ENCODE assay signal across 9 cellular contexts in genomic region chr11:14974723-14975587, GRCh38. TPM values are rescaled to one million over a fixed set of nuclear protein-coding genes. Genes with fewer than 3 reads are reported as not detected.
DNase-seq lines count a peak whose midpoint lies in the region; ATAC-seq and TF ChIP-seq lines count a peak whose summit lies in the region.
"Had no signal": no experiment of that assay in that cellular context is flagged by ENCODE, and none has a peak within 500 bp of the region (broad histone marks: within the 10 kb centered on the region; RNA-seq: fewer than 3 reads in every experiment).

No MANE protein-coding gene starts in this region.

- H3K9me3 ChIP-seq in SU-DHL-6 (ENCODE audit: insufficient read depth, low read length) = no peaks in the 10 kb centered on the region
- no peaks in the 10 kb centered on the region for H3K9me3 ChIP-seq in ascending aorta
- H3K9me3 ChIP-seq in iPS-20b (ENCODE audit: insufficient read depth, low read depth, low read length) = no peaks in the 10 kb centered on the region; the same call in 1 of the 2 replicates

- H3K4me2 ChIP-seq in SU-DHL-6 (ENCODE audit: low read depth, low read length, poor library complexity, severe bottlenecking) = no peak overlapping the region

- no peaks in the 10 kb centered on the region for H3F3A ChIP-seq in SU-DHL-6 (ENCODE audit: insufficient read depth)

- no peak overlapping the region for H3K9ac ChIP-seq in SU-DHL-6 (ENCODE audit: low read length)
- no peak overlapping the region; the same call in 1 of the 2 replicates for H3K9ac ChIP-seq in iPS-20b (ENCODE audit: low read depth, low read length)

- H3K36me3 ChIP-seq in SU-DHL-6 (ENCODE audit: low read length) = no peaks in the 10 kb centered on the region
- no peaks in the 10 kb centered on the region for H3K36me3 ChIP-seq in ascending aorta
- H3K36me3 ChIP-seq in iPS-20b (ENCODE audit: insufficient read depth, low read depth, low read length) = no peaks in the 10 kb centered on the region

- H3K27ac ChIP-seq in SU-DHL-6 (ENCODE audit: low read depth, low read length) = no peak overlapping the region
- H3K27ac ChIP-seq in ascending aorta = no peak overlapping the region
- no peak overlapping the region for H3K27ac ChIP-seq in iPS-20b (ENCODE audit: low read length)

- intact Hi-C loops in ascending aorta (cut with DNase I) = loop anchor here (2.0 to 5.0 kb wide), 2 partner anchors 100 to 232 kb away; no protein-coding TSS in a partner anchor

- peak; percentile 30 for DNase-seq in EH (ENCODE audit: low read depth)
- DNase-seq in ascending aorta (ENCODE audit: low spot score in 2 of 2) = no peak
- DNase-seq in stimulated activated CD4-positive, alpha-beta T cell treated with anti-CD3 and anti-CD28 coated beads, Interleukin-2, amount 100 ng/mL, for 24 hours = peak; percentile 64 to 74
- DNase-seq in A172 (ENCODE audit: low spot score) = no peak
- no peak for DNase-seq in NCI-H1105 (lab: John Stamatoyannopoulos, UW)

- H3K4me1 ChIP-seq in ascending aorta = peaks cover 0 to 19% of the 10 kb centered on the region in 2 donors
- H3K4me1 ChIP-seq in iPS-20b (ENCODE audit: insufficient read depth, low read length) = peaks cover 9% of the 10 kb centered on the region

- H3K9me2 ChIP-seq in SU-DHL-6 (replicated peaks; ENCODE audit: insufficient read depth, low read length) = no peaks in the 10 kb centered on the region

- H2AFZ ChIP-seq in SU-DHL-6 (ENCODE audit: low read depth, low read length, severe bottlenecking) = no peak overlapping the region

- H3K4me3 ChIP-seq in SU-DHL-6 (ENCODE audit: insufficient read depth, low read length, poor library complexity, severe bottlenecking) (no peak overlapping the region), ascending aorta (peak overlapping the region; percentile 43 to 51), iPS-20b (ENCODE audit: low read length) (peak overlapping the region; percentile 65)

- no peaks in the 10 kb centered on the region for H4K20me1 ChIP-seq in SU-DHL-6 (ENCODE audit: low read depth, low read length)

- H3K27me3 ChIP-seq in SU-DHL-6 (ENCODE audit: low read length) = no peaks in the 10 kb centered on the region
- peaks cover 10% of the 10 kb centered on the region for H3K27me3 ChIP-seq in ascending aorta
- H3K27me3 ChIP-seq in iPS-20b (ENCODE audit: insufficient read depth, low read length) = peaks cover 99% of the 10 kb centered on the region

- no peaks in the 10 kb centered on the region for H3K79me2 ChIP-seq in SU-DHL-6 (ENCODE audit: insufficient read depth, low read length)

- peak; percentile 92 for TF ChIP-seq CTCF in SU-DHL-6 (IDR thresholded peaks at IDR 0.05; ENCODE audit: insufficient read depth, low read length, poor library complexity, severe bottlenecking)
- peak in 2 of 3 experiments; percentile 46 to 59 for TF ChIP-seq CTCF in ascending aorta (IDR thresholded peaks at IDR 0.05)

- ATAC-seq in HG02884 (IDR thresholded peaks at IDR 0.05; ENCODE audit: unreplicated experiment) = peak; percentile 53

RNA-seq across cellular contexts. Expression of gene CALCA, which starts 2.8 kb away (rescaled TPM):
- not detected for total RNA-seq in ascending aorta
- not detected in 2 replicates for total RNA-seq in A172 (2014; rRNA removed; shearing (Covaris generic))
- total RNA-seq: RPMI7951 had no signal

Comparison
In these comparisons a context has a peak if more than half of its experiments do, and no peak if none do; other contexts are left out.
1. DNase-seq: peak in EH (single experiment) and stimulated activated CD4-positive, alpha-beta T cell treated with anti-CD3 and anti-CD28 coated beads, Interleukin-2, amount 100 ng/mL, for 24 hours (2 of 2); none in ascending aorta (0 of 2), A172 (single experiment) and NCI-H1105 (single experiment).